9 cellular contexts compared by ENCODE assay signal in the genomic region with DNA sequence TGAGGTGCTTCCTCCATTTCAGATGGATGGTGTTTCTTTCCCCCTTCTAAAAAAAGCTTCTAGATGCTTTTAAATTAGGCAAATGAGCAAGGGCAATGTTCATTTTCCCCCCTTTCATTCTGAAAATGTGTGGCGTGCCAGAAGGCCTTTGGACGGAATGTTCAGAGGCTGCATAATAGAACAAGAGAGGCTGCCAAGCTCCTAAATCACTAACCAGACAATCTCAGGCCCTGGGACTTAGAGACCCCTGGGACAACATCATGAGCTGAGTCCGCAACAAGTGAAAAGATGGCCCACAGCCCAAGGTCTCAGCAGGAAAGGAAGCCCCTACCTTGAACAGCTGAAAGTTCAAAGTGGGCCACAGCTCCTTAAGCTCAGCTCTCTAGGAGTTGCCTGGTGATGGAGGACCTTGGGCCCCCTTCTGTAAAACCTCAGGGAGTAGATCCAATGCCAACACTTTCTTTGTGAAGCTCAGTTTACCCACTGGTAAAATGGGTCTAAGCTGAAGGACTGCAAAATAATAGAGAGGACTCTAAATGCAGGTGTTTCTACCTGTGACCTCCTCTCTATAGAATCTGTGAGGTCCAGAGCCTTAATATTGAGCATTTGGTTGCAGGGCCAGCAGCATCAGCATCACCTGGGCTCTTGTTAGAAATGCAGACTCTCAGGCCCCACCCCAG.
DNase-seq lines count a peak whose midpoint lies in the region; ATAC-seq and TF ChIP-seq lines count a peak whose summit lies in the region.
"Had no signal": no experiment of that assay in that cellular context is flagged by ENCODE, and none has a peak within 500 bp of the region (broad histone marks: within the 10 kb centered on the region; RNA-seq: fewer than 3 reads in every experiment).

No MANE protein-coding gene starts in this region.

- no CpG with 5 or more reads among the region's 3 CpGs for WGBS in IMR-90 (ENCODE audit: extremely low coverage in 2 of 2, insufficient read length in 1 of 2), 2 experiments

- BruUV-seq in IMR-90 (replicated peaks; lab: Mats Ljungman, UMichigan), result no TSS peak

- H2BK15ac ChIP-seq in IMR-90 (ENCODE audit: low read depth, low read length), result peak overlapping the region; percentile 81

- H3K4me2 ChIP-seq in IMR-90 (ENCODE audit: low read depth, low read length), result no peak overlapping the region

- no peak overlapping the region for H4K5ac ChIP-seq in IMR-90 (ENCODE audit: low read depth, low read length)

- no peak for ATAC-seq in IMR-90 (ENCODE audit: low read depth)
- ATAC-seq in GM21390 (IDR thresholded peaks at IDR 0.05; ENCODE audit: unreplicated experiment), result no peak
- ATAC-seq in stimulated activated naive CD8-positive, alpha-beta T cell treated with anti-CD3 and anti-CD28 coated beads, Interleukin-15, Interleukin-2, amounts not matched to agents 100 U/mL and 50 U/mL, for 24 hours, result no peak

- DNase-seq in IMR-90 (no peak), globus pallidus (ENCODE audit: low spot score) (peak; percentile 20), midbrain (lab: John Stamatoyannopoulos, UW) (peak; percentile 63), SKM-1 (lab: John Stamatoyannopoulos, UW; ENCODE audit: unreplicated experiment) (no peak)
- no peak for DNase-seq in effector CD8-positive, alpha-beta T cell (lab: John Stamatoyannopoulos, UW)
- DNase-seq in stimulated activated naive CD8-positive, alpha-beta T cell treated with anti-CD3 and anti-CD28 coated beads, Interleukin-15, Interleukin-2, amounts not matched to agents 100 U/mL and 50 U/mL, for 24 hours, result no peak
- DNase-seq: occipital lobe had no signal

- 0 out of 4 replicates have a peak, but pooled peaks cover 0 to 3% of the 10 kb centered on the region in 2 experiments for H3K79me1 ChIP-seq in IMR-90 (ENCODE audit: low read depth in 1 of 2, low read length in 2 of 2)

- in situ Hi-C loops in IMR-90 (cut with MboI; ENCODE audit: low sequenced_read_pairs), result no loop called here

- no peak for TF ChIP-seq CTCF in IMR-90 (conservative IDR thresholded peaks at IDR 0.05; ENCODE audit: low read depth, low read length)

- H3K27me3 ChIP-seq in IMR-90 (ENCODE audit: control insufficient read depth, insufficient read depth, low read length), result peaks cover 3% of the 10 kb centered on the region
- no peaks in the 10 kb centered on the region for H3K27me3 ChIP-seq in stomach smooth muscle (ENCODE audit: control insufficient read depth in 1 of 2, insufficient read depth in 2 of 2, low read length in 2 of 2)

- POLR2A ChIA-PET in IMR-90 (lab: Charles Lee; ENCODE audit: unreplicated experiment), result no interaction called here

- H3K4me1 ChIP-seq in IMR-90 (ENCODE audit: control insufficient read depth, insufficient read depth, low read length) (peaks cover 35% of the 10 kb centered on the region), stomach smooth muscle (ENCODE audit: control insufficient read depth, insufficient read depth, low read length) (peaks cover 50% of the 10 kb centered on the region)

- H3K4me3 ChIP-seq in IMR-90 (ENCODE audit: insufficient read depth, low read depth, low read length) (no peak overlapping the region), stomach smooth muscle (ENCODE audit: low read length in 2 of 2) (no peak overlapping the region)

- intact Hi-C loops in IMR-90 (cut with micrococcal nuclease), result no loop called here

- H2BK120ac ChIP-seq in IMR-90 (ENCODE audit: low read depth, low read length), result peak overlapping the region; percentile 85

- peaks cover 18% of the 10 kb centered on the region for H3K9me1 ChIP-seq in IMR-90 (ENCODE audit: insufficient read depth, low read length)

- H3K23ac ChIP-seq in IMR-90 (ENCODE audit: low read depth, low read length), result no peak overlapping the region

- no peak overlapping the region for H2BK5ac ChIP-seq in IMR-90 (ENCODE audit: low read depth, low read length, poor library complexity, severe bottlenecking)

- H3K27ac ChIP-seq in IMR-90 (ENCODE audit: insufficient read depth, low read length) (no peak overlapping the region), stomach smooth muscle (ENCODE audit: low read length) (peak overlapping the region; percentile 60)

- H4K8ac ChIP-seq in IMR-90 (ENCODE audit: low read depth in 2 of 2, low read length in 2 of 2), result 0 out of 4 replicates have a peak overlapping the region, but pooled peaks have one; percentile 50 to 53

- 0 out of 2 replicates have a peak overlapping the region, but pooled peaks have one; percentile 31 for H3K14ac ChIP-seq in IMR-90 (replicated peaks; ENCODE audit: low read depth, low read length)

- H4K20me1 ChIP-seq in IMR-90 (ENCODE audit: insufficient read depth, low read length), result no peaks in the 10 kb centered on the region

- TF ChIP-seq RAD21 in IMR-90 (IDR thresholded peaks at IDR 0.05; ENCODE audit: low read length), result no peak

- no peak overlapping the region for H2AK9ac ChIP-seq in IMR-90 (replicated peaks; ENCODE audit: low read depth, low read length, poor library complexity)

- peak overlapping the region; percentile 85; the same call in 1 of the 2 replicates for H2AK5ac ChIP-seq in IMR-90 (ENCODE audit: low read depth, low read length)

- H2AFZ ChIP-seq in IMR-90 (replicated peaks; ENCODE audit: low read length, poor library complexity), result no peak overlapping the region

- H3K56ac ChIP-seq in IMR-90 (ENCODE audit: extremely low read depth, insufficient read depth, low read length), result no peak overlapping the region

- peak overlapping the region; percentile 90 for H2BK20ac ChIP-seq in IMR-90 (ENCODE audit: low read depth, low read length)

- H3K36me3 ChIP-seq in IMR-90 (ENCODE audit: control insufficient read depth, insufficient read depth, low read length) (no peaks in the 10 kb centered on the region), stomach smooth muscle (ENCODE audit: control insufficient read depth in 2 of 2, insufficient read depth in 2 of 2, low read length in 2 of 2) (no peaks in the 10 kb centered on the region)

- peak overlapping the region; percentile 82; the same call in 1 of the 2 replicates for H4K91ac ChIP-seq in IMR-90 (ENCODE audit: insufficient read depth, low read depth, low read length)

- H3K18ac ChIP-seq in IMR-90 (ENCODE audit: low read depth, low read length), result peak overlapping the region; percentile 39; the same call in 1 of the 2 replicates

- dilution Hi-C loops in IMR-90 (cut with HindIII; ENCODE audit: low sequenced_read_pairs, unreplicated experiment), result no loop called here

- H3K4ac ChIP-seq in IMR-90 (ENCODE audit: low read depth, low read length), result peak overlapping the region; percentile 92; the same call in 1 of the 2 replicates

- no peak for TF ChIP-seq POLR2A in IMR-90 (IDR thresholded peaks at IDR 0.05; ENCODE audit: low read depth, low read length)

- H3K9ac ChIP-seq in IMR-90 (ENCODE audit: low read depth, low read length) (no peak overlapping the region), stomach smooth muscle (ENCODE audit: low read length in 2 of 2) (no peak overlapping the region)

- CTCF ChIA-PET in IMR-90 (lab: Yijun Ruan, JAX), result interaction anchor here (1.1 to 1.3 kb wide), 2 partner anchors 16 to 42 kb away, joined by 4 to 5 read pairs; no protein-coding TSS in a partner anchor

- peaks cover 4% of the 10 kb centered on the region; the same call in 1 of the 2 replicates for H3K9me3 ChIP-seq in IMR-90 (ENCODE audit: control insufficient read depth, insufficient read depth, low read length)
- peaks cover 0 to 4% of the 10 kb centered on the region in 2 donors for H3K9me3 ChIP-seq in stomach smooth muscle (ENCODE audit: control insufficient read depth in 2 of 2, low read length in 2 of 2)

TF ChIP-seq in IMR-90, 13 proteins besides CTCF, POLR2A, EP300 and RAD21:
- TF ChIP-seq CEBPB (IDR thresholded peaks at IDR 0.05; ENCODE audit: low read depth, low read length) (no peak), MAZ (IDR thresholded peaks at IDR 0.05; ENCODE audit: borderline replicate concordance, low read depth, low read length) (no peak), FOS (IDR thresholded peaks at IDR 0.05; ENCODE audit: low read depth, low read length) (no peak), MAFK (IDR thresholded peaks at IDR 0.05; ENCODE audit: low read depth, low read length) (no peak), SMC3 (IDR thresholded peaks at IDR 0.05; ENCODE audit: low read depth, low read length) (no peak), RCOR1 (IDR thresholded peaks at IDR 0.05; ENCODE audit: insufficient replicate concordance, low read length) (no peak)
- TF ChIP-seq, protein P1, sequence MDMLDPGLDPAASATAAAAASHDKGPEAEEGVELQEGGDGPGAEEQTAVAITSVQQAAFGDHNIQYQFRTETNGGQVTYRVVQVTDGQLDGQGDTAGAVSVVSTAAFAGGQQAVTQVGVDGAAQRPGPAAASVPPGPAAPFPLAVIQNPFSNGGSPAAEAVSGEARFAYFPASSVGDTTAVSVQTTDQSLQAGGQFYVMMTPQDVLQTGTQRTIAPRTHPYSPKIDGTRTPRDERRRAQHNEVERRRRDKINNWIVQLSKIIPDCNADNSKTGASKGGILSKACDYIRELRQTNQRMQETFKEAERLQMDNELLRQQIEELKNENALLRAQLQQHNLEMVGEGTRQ (IDR thresholded peaks at IDR 0.05; ENCODE audit: low read depth, low read length), result no peak
- TF ChIP-seq, protein P2, sequence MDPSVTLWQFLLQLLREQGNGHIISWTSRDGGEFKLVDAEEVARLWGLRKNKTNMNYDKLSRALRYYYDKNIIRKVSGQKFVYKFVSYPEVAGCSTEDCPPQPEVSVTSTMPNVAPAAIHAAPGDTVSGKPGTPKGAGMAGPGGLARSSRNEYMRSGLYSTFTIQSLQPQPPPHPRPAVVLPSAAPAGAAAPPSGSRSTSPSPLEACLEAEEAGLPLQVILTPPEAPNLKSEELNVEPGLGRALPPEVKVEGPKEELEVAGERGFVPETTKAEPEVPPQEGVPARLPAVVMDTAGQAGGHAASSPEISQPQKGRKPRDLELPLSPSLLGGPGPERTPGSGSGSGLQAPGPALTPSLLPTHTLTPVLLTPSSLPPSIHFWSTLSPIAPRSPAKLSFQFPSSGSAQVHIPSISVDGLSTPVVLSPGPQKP (IDR thresholded peaks at IDR 0.05; ENCODE audit: borderline replicate concordance, low read depth, low read length), result no peak

Comparison
In these comparisons a context has a peak if more than half of its experiments do, and no peak if none do; other contexts are left out.
1. DNase-seq: peak in globus pallidus (single experiment) and midbrain (single experiment); none in IMR-90 (single experiment), effector CD8-positive, alpha-beta T cell (single experiment), SKM-1 (single experiment) and stimulated activated naive CD8-positive, alpha-beta T cell treated with anti-CD3 and anti-CD28 coated beads, Interleukin-15, Interleukin-2, amounts not matched to agents 100 U/mL and 50 U/mL, for 24 hours (single experiment).